In genomic region chr12:72699362-72699761, GRCh38 we compare ENCODE assay signal across 21 cellular contexts.
"Had no signal": no experiment of that assay in that cellular context is flagged by ENCODE, and none has a peak within 500 bp of the region (broad histone marks: within the 10 kb centered on the region; RNA-seq: fewer than 3 reads in every experiment).

No MANE protein-coding gene starts in this region.

- H3K4me3 ChIP-seq: breast epithelium, esophagus muscularis mucosa, gastrocnemius medialis, left ventricle myocardium inferior, neural progenitor cell, stomach, vagina had no signal

- DNase-seq: activated CD4-positive, alpha-beta memory T cell treated with anti-CD3 and anti-CD28 coated beads for 36 hours; activated naive CD4-positive, alpha-beta T cell treated with Interleukin-2 at 50 U/mL for 16 hours; activated naive CD8-positive, alpha-beta T cell treated with anti-CD3 and anti-CD28 coated beads for 36 hours; activated T-cell treated with anti-CD3 and anti-CD28 coated beads, Interleukin-2, amount 50 U/mL, for 48 hours; amniotic stem cell; effector memory CD4-positive, alpha-beta T cell; gastrocnemius medialis; hypothalamus; left ventricle myocardium inferior; naive thymus-derived CD8-positive, alpha-beta T cell; small intestine; stimulated activated CD4-positive, alpha-beta T cell treated with anti-CD3 and anti-CD28 coated beads, Interleukin-2, amount 100 ng/mL, for 24 hours; stomach; trophoblast cell had no signal

- H3K9me3 ChIP-seq: gastrocnemius medialis, vagina had no signal

- H3K27ac ChIP-seq: breast epithelium, esophagus muscularis mucosa, gastrocnemius medialis, left ventricle myocardium inferior, neural progenitor cell, stomach, vagina had no signal

- H3K36me3 ChIP-seq: breast epithelium, esophagus muscularis mucosa, gastrocnemius medialis, left ventricle myocardium inferior, neural progenitor cell, stomach, vagina had no signal

- H3K27me3 ChIP-seq: breast epithelium, esophagus muscularis mucosa, gastrocnemius medialis, neural progenitor cell, stomach, vagina had no signal

- ATAC-seq: gastrocnemius medialis; naive thymus-derived CD8-positive, alpha-beta T cell; sciatic nerve; stimulated activated effector memory CD8-positive, alpha-beta T cell treated with anti-CD3 and anti-CD28 coated beads, Interleukin-12 subunit alpha, Interleukin-12 subunit beta, amount 100 ng/mL, for 72 hours; WTC11 had no signal

- H3K4me1 ChIP-seq: breast epithelium, esophagus muscularis mucosa, gastrocnemius medialis, left ventricle myocardium inferior, neural progenitor cell, stomach, vagina had no signal
